21 cellular contexts compared by ENCODE assay signal in genomic region chr20:63469019-63469712, GRCh38. TPM values are rescaled to one million over a fixed set of nuclear protein-coding genes. Genes with fewer than 3 reads are reported as not detected.
DNase-seq lines count a peak whose midpoint lies in the region; ATAC-seq, FAIRE-seq and TF ChIP-seq lines count a peak whose summit lies in the region.
"Had no signal": no experiment of that assay in that cellular context is flagged by ENCODE, and none has a peak within 500 bp of the region (broad histone marks: within the 10 kb centered on the region; RNA-seq: fewer than 3 reads in every experiment).

No MANE protein-coding gene starts in this region.

- DNase-seq in NT2/D1 (ENCODE audit: low read depth, low spot score) (no peak), SK-N-DZ (ENCODE audit: low spot score) (no peak), HTR-8/SVneo (ENCODE audit: insufficient read length, low spot score) (no peak)
- DNase-seq: CD4-positive, CD25-positive, alpha-beta regulatory T cell; COR-L47; DMS153; H9; NCI-H1105 treated with DMSO at 0.1 percent for 48 hours; NCI-H2081 treated with DMSO at 0.1 percent for 48 hours; NCI-H748 treated with DMSO at 0.1 percent for 48 hours; SIG-M5 had no signal

- H3K4me1 Mint-ChIP-seq in brain = peaks cover 61% of the 10 kb centered on the region

- TF ChIP-seq CTCF in brain (conservative IDR thresholded peaks at IDR 0.05) = no peak
- no peak for TF ChIP-seq CTCF in gastroesophageal sphincter (IDR thresholded peaks at IDR 0.05)

- no peak for TF ChIP-seq POLR2A in gastroesophageal sphincter (IDR thresholded peaks at IDR 0.05)

- H3K4me3 ChIP-seq in NT2/D1 (ENCODE audit: insufficient read length, low read depth) (no peak overlapping the region), iPS-15b (ENCODE audit: low read depth, low read length) (no peak overlapping the region), gastroesophageal sphincter (no peak overlapping the region)

- peaks cover 0 to 2% (median 0%) of the 10 kb centered on the region in 5 experiments for H3K9me3 Mint-ChIP-seq in brain
- H3K9me3 Mint-ChIP-seq: CD4-positive, CD25-positive, alpha-beta regulatory T cell; H9 had no signal

- ATAC-seq in HG03097 (IDR thresholded peaks at IDR 0.05; ENCODE audit: low FRiP score, unreplicated experiment) = no peak
- no peak for ATAC-seq in gastroesophageal sphincter
- ATAC-seq: SK-N-SH treated with all-trans-retinoic acid at 6 μM for 48 hours had no signal

- H3K9ac ChIP-seq in NT2/D1 (ENCODE audit: insufficient read length, low read depth) = peak overlapping the region; percentile 96
- H3K9ac ChIP-seq in iPS-15b (ENCODE audit: low read depth, low read length) = peak overlapping the region; percentile 47
- H3K9ac ChIP-seq: KMS-11 had no signal

- WGBS in gastroesophageal sphincter (ENCODE audit: low coverage in 1 of 2), 2 donors = 70% methylated on average over 2 of the region's 22 CpGs; no CpG with 5 or more reads in 1 of the 2 donors

- TF ChIP-seq EP300 in gastroesophageal sphincter (IDR thresholded peaks at IDR 0.05) = no peak

- no peaks in the 10 kb centered on the region for H3K9me3 ChIP-seq in NT2/D1 (ENCODE audit: insufficient read depth, low read length)
- H3K9me3 ChIP-seq in iPS-15b (ENCODE audit: control insufficient read depth, insufficient read depth, low read length) = no peaks in the 10 kb centered on the region
- H3K9me3 ChIP-seq in gastroesophageal sphincter = no peaks in the 10 kb centered on the region

- peak overlapping the region in 4 of 5 experiments; percentile 36 to 98 (median 83) for H3K27ac Mint-ChIP-seq in brain
- H3K27ac Mint-ChIP-seq: CD4-positive, CD25-positive, alpha-beta regulatory T cell; H9 had no signal

- H3K27me3 Mint-ChIP-seq in brain = no peaks in the 10 kb centered on the region

- FAIRE-seq in HTR-8/SVneo (lab: Jason Lieb, UNC) = no peak
- FAIRE-seq: G401.6, GM12892 had no signal

- H3K36me3 ChIP-seq in NT2/D1 (ENCODE audit: insufficient read depth, insufficient read length, low read length) (peaks cover 27% of the 10 kb centered on the region), iPS-15b (ENCODE audit: control insufficient read depth, insufficient read depth, low read length) (peaks cover 6% of the 10 kb centered on the region), gastroesophageal sphincter (no peaks in the 10 kb centered on the region)

- H3K36me3 Mint-ChIP-seq in brain = no peaks in the 10 kb centered on the region
- H3K36me3 Mint-ChIP-seq: CD4-positive, CD25-positive, alpha-beta regulatory T cell had no signal

- peak overlapping the region in 4 of 5 experiments; percentile 35 to 91 (median 86) for H3K4me3 Mint-ChIP-seq in brain
- H3K4me3 Mint-ChIP-seq: CD4-positive, CD25-positive, alpha-beta regulatory T cell had no signal

- H3K27ac ChIP-seq in gastroesophageal sphincter = no peak overlapping the region
- H3K27ac ChIP-seq: KMS-11, RWPE1 had no signal

- H3K4me1 ChIP-seq in NT2/D1 (ENCODE audit: insufficient read depth, insufficient read length) (peaks cover 53% of the 10 kb centered on the region), iPS-15b (ENCODE audit: control insufficient read depth, insufficient read depth, low read length) (peaks cover 2% of the 10 kb centered on the region), gastroesophageal sphincter (peaks cover 0 to 14% (median 10%) of the 10 kb centered on the region in 3 donors)

- H3K27me3 ChIP-seq in NT2/D1 (ENCODE audit: insufficient read depth, insufficient read length) (peaks cover 13% of the 10 kb centered on the region), iPS-15b (ENCODE audit: control insufficient read depth, insufficient read depth, low read length) (peaks cover 3% of the 10 kb centered on the region), gastroesophageal sphincter (peaks cover 99% of the 10 kb centered on the region)

RNA-seq across cellular contexts. Expression of gene KCNQ2, which starts 3.3 kb away (rescaled TPM):
- polyA plus RNA-seq in brain (ENCODE audit: insufficient read depth, low read depth, low replicate concordance) = 100 TPM
- total RNA-seq in gastroesophageal sphincter = under 1 TPM in 3 of 4 donors, not detected in 1; 0.19 to 0.40 (median 0.40) TPM
- 375 and 399 TPM in 2 replicates for polyA plus RNA-seq in SK-N-DZ (2014; cell fraction: cytosol; rRNA removed)
- 414 and 472 TPM in 2 replicates for polyA plus RNA-seq in SK-N-DZ (2014; cell fraction: nucleus; rRNA removed)
- polyA plus RNA-seq: BJ had no signal

RNA-seq across cellular contexts. Expression of gene EEF1A2, which starts 29.7 kb away (rescaled TPM):
- polyA plus RNA-seq in brain (ENCODE audit: insufficient read depth, low read depth, low replicate concordance) = 1,308 TPM
- total RNA-seq in gastroesophageal sphincter = 1 to 10 TPM in 3 of 4 donors, under 1 TPM in 1; 0.47 to 6.5 (median 3.4) TPM
- 753 and 802 TPM in 2 replicates for polyA plus RNA-seq in SK-N-DZ (2014; cell fraction: cytosol; rRNA removed)
- 489 and 497 TPM in 2 replicates for polyA plus RNA-seq in SK-N-DZ (2014; cell fraction: nucleus; rRNA removed)

RNA-seq across cellular contexts. Expression of gene PPDPF, which starts 51.4 kb away (rescaled TPM):
- 1,213 TPM for polyA plus RNA-seq in brain (ENCODE audit: insufficient read depth, low read depth, low replicate concordance)
- 100 to 1,000 TPM; 114 to 256 (median 162) TPM for total RNA-seq in gastroesophageal sphincter
- 57.4 and 64.4 TPM in 2 replicates for polyA plus RNA-seq in SK-N-DZ (2014; cell fraction: cytosol; rRNA removed)
- 31.6 and 40.3 TPM in 2 replicates for polyA plus RNA-seq in SK-N-DZ (2014; cell fraction: nucleus; rRNA removed)
